Comparison of ENCODE assay signal across 1 cellular context in the genomic region with DNA sequence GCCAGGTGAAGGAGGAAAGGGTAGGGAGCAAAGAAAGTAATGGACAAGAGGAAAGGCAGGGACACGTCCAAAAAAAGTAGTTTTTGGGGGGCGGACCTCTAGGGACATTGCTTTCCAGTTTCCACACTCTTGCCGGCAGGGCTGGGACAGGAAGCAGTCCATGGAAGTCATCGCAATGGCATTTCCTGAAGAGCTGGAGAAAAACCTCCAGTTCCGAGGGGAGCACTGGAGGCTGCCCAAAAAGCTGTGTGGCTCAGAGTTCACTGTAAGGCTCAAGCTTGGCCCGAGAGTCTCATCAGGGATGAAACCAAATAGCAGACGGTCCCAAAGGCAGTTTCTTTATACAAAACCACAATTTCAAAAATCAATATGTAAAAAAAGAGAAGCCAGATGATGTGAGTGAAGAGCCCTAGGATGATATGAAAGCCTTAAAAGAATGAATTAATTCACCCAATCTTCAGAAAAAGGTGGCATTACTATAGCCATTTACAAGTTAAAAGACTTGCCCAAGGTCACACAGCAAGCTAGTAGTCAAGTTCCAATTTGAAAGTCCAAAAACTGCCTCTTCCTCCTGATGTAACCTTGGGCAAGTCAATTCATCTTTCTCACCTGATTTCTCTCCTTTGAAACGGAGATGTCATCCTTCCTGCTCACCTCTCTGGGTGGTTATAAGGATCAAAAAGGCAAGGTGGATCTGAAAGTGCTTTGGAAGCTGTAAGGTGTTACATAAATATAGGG.
TF ChIP-seq lines count a peak whose summit lies in the region.

No MANE protein-coding gene starts in this region.

TF ChIP-seq in HepG2, 621 proteins besides CTCF, POLR2A, EP300 and RAD21 (continued from another document and continues in another):
- TF ChIP-seq ATF1 (CRISPR knock-in tag; IDR thresholded peaks at IDR 0.05) (no peak), PPARG (CRISPR knock-in tag; conservative IDR thresholded peaks at IDR 0.05) (no peak; the same call in 1 of the 2 replicates), ETV5 (CRISPR knock-in tag; IDR thresholded peaks at IDR 0.05; ENCODE audit: borderline replicate concordance) (peak; percentile 97), AGO2 (optimal IDR thresholded peaks at IDR 0.05; ENCODE audit: low read depth, low read length) (peak; percentile 64), ZSCAN12 (CRISPR knock-in tag; IDR thresholded peaks at IDR 0.05) (no peak), ZMYM3 (CRISPR knock-in tag; IDR thresholded peaks at IDR 0.05) (peak; percentile 71; the same call in 1 of the 2 replicates), JUN (CRISPR knock-in tag; IDR thresholded peaks at IDR 0.05) (no peak), ZNF788 (CRISPR knock-in tag; IDR thresholded peaks at IDR 0.05; ENCODE audit: borderline replicate concordance) (peak; percentile 40; the same call in 1 of the 2 replicates), NKX3-1 (CRISPR knock-in tag; IDR thresholded peaks at IDR 0.05) (no peak), SP5 (CRISPR knock-in tag; IDR thresholded peaks at IDR 0.05; ENCODE audit: borderline replicate concordance, low read depth) (0 out of 2 replicates have a peak, but pooled peaks have one; percentile 13), ZSCAN29 (CRISPR knock-in tag; conservative IDR thresholded peaks at IDR 0.05) (peak; percentile 15; the same call in 1 of the 2 replicates), THAP11 (CRISPR knock-in tag; IDR thresholded peaks at IDR 0.05) (peak; percentile 20; the same call in 1 of the 2 replicates), ZNF431 (CRISPR knock-in tag; IDR thresholded peaks at IDR 0.05; ENCODE audit: borderline replicate concordance, low read depth) (0 out of 2 replicates have a peak, but pooled peaks have one; percentile 14), ELF4 (CRISPR knock-in tag; IDR thresholded peaks at IDR 0.05; ENCODE audit: borderline replicate concordance) (0 out of 2 replicates have a peak, but pooled peaks have one; percentile 30), ZNF136 (CRISPR knock-in tag; IDR thresholded peaks at IDR 0.05; ENCODE audit: low read depth) (no peak), HDAC1 (CRISPR knock-in tag; IDR thresholded peaks at IDR 0.05) (peak; percentile 46; the same call in 1 of the 2 replicates), POLR2G (IDR thresholded peaks at IDR 0.05; ENCODE audit: low read depth, low read length) (peak; percentile 53), KDM3A (CRISPR knock-in tag; IDR thresholded peaks at IDR 0.05; ENCODE audit: low read depth) (no peak), CREB1 (IDR thresholded peaks at IDR 0.05) (no peak), CREB1 (CRISPR knock-in tag; IDR thresholded peaks at IDR 0.05) (peak; percentile 33; the same call in 1 of the 2 replicates), ZC3H4 (CRISPR knock-in tag; IDR thresholded peaks at IDR 0.05; ENCODE audit: borderline replicate concordance) (peak; percentile 80; the same call in 1 of the 2 replicates), IRX3 (CRISPR knock-in tag; IDR thresholded peaks at IDR 0.05; ENCODE audit: borderline replicate concordance, low read depth) (no peak), GATAD2A (CRISPR knock-in tag; IDR thresholded peaks at IDR 0.05) (no peak; the same call in 1 of the 2 replicates), NRL (CRISPR knock-in tag; IDR thresholded peaks at IDR 0.05; ENCODE audit: borderline replicate concordance) (no peak), ZNF256 (CRISPR knock-in tag; conservative IDR thresholded peaks at IDR 0.05) (no peak), ZNF660 (CRISPR knock-in tag; IDR thresholded peaks at IDR 0.05; ENCODE audit: borderline replicate concordance, low read depth) (no peak), TAF15 (IDR thresholded peaks at IDR 0.05; ENCODE audit: low read depth, low read length, poor library complexity, severe bottlenecking) (no peak), ZNF235 (CRISPR knock-in tag; IDR thresholded peaks at IDR 0.05; ENCODE audit: borderline replicate concordance) (no peak), SMAD3 (CRISPR knock-in tag; IDR thresholded peaks at IDR 0.05) (no peak; the same call in none of the 2 replicates), ZBTB21 (CRISPR knock-in tag; IDR thresholded peaks at IDR 0.05) (no peak), ZNF557 (CRISPR knock-in tag; IDR thresholded peaks at IDR 0.05) (0 out of 2 replicates have a peak, but pooled peaks have one; percentile 16), RARA (CRISPR knock-in tag; IDR thresholded peaks at IDR 0.05) (0 out of 2 replicates have a peak, but pooled peaks have one; percentile 41), KAT2B (IDR thresholded peaks at IDR 0.05; ENCODE audit: borderline replicate concordance, low read depth, low read length) (no peak)
- TF ChIP-seq, protein P1, sequence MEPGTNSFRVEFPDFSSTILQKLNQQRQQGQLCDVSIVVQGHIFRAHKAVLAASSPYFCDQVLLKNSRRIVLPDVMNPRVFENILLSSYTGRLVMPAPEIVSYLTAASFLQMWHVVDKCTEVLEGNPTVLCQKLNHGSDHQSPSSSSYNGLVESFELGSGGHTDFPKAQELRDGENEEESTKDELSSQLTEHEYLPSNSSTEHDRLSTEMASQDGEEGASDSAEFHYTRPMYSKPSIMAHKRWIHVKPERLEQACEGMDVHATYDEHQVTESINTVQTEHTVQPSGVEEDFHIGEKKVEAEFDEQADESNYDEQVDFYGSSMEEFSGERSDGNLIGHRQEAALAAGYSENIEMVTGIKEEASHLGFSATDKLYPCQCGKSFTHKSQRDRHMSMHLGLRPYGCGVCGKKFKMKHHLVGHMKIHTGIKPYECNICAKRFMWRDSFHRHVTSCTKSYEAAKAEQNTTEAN (CRISPR knock-in tag; conservative IDR thresholded peaks at IDR 0.05) = 0 out of 2 replicates have a peak, but pooled peaks have one; percentile 39
- TF ChIP-seq, protein P2, sequence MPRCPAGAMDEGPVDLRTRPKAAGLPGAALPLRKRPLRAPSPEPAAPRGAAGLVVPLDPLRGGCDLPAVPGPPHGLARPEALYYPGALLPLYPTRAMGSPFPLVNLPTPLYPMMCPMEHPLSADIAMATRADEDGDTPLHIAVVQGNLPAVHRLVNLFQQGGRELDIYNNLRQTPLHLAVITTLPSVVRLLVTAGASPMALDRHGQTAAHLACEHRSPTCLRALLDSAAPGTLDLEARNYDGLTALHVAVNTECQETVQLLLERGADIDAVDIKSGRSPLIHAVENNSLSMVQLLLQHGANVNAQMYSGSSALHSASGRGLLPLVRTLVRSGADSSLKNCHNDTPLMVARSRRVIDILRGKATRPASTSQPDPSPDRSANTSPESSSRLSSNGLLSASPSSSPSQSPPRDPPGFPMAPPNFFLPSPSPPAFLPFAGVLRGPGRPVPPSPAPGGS (CRISPR knock-in tag; IDR thresholded peaks at IDR 0.05) = no peak
- TF ChIP-seq, protein P3, sequence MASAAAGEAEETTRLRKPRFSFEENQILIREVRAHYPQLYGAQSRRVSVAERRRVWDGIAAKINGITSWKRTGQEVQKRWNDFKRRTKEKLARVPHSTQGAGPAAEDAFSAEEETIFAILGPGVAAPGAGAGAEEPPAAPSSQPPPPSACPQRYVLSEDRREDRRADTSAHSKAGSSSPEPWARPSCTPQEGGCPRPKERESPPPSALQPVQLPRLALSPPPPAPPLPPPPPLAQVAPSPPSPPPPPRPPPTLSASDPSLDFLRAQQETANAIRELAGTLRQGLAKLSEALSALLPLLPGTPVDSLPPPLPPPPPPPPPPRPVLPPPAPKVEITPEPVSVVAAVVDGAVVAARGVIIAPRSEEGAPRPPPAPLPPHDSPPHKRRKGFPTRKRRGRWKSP (CRISPR knock-in tag; IDR thresholded peaks at IDR 0.05) = 0 out of 2 replicates have a peak, but pooled peaks have one; percentile 19
- TF ChIP-seq, protein P4, sequence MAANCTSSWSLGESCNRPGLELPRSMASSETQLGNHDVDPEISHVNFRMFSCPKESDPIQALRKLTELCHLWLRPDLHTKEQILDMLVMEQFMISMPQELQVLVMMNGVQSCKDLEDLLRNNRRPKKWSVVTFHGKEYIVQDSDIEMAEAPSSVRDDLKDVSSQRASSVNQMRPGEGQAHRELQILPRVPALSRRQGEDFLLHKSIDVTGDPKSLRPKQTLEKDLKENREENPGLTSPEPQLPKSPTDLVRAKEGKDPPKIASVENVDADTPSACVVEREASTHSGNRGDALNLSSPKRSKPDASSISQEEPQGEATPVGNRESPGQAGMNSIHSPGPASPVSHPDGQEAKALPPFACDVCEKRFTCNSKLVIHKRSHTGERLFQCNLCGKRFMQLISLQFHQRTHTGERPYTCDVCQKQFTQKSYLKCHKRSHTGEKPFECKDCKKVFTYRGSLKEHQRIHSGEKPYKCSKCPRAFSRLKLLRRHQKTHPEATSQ (CRISPR knock-in tag; IDR thresholded peaks at IDR 0.05; ENCODE audit: borderline replicate concordance) = no peak
- TF ChIP-seq, protein P5, sequence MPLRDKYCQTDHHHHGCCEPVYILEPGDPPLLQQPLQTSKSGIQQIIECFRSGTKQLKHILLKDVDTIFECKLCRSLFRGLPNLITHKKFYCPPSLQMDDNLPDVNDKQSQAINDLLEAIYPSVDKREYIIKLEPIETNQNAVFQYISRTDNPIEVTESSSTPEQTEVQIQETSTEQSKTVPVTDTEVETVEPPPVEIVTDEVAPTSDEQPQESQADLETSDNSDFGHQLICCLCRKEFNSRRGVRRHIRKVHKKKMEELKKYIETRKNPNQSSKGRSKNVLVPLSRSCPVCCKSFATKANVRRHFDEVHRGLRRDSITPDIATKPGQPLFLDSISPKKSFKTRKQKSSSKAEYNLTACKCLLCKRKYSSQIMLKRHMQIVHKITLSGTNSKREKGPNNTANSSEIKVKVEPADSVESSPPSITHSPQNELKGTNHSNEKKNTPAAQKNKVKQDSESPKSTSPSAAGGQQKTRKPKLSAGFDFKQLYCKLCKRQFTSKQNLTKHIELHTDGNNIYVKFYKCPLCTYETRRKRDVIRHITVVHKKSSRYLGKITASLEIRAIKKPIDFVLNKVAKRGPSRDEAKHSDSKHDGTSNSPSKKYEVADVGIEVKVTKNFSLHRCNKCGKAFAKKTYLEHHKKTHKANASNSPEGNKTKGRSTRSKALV (CRISPR knock-in tag; IDR thresholded peaks at IDR 0.05) = 0 out of 2 replicates have a peak, but pooled peaks have one; percentile 45
- TF ChIP-seq, protein P6, sequence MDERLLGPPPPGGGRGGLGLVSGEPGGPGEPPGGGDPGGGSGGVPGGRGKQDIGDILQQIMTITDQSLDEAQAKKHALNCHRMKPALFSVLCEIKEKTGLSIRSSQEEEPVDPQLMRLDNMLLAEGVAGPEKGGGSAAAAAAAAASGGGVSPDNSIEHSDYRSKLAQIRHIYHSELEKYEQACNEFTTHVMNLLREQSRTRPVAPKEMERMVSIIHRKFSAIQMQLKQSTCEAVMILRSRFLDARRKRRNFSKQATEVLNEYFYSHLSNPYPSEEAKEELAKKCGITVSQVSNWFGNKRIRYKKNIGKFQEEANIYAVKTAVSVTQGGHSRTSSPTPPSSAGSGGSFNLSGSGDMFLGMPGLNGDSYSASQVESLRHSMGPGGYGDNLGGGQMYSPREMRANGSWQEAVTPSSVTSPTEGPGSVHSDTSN (CRISPR knock-in tag; IDR thresholded peaks at IDR 0.05) = no peak
- TF ChIP-seq, protein P7, sequence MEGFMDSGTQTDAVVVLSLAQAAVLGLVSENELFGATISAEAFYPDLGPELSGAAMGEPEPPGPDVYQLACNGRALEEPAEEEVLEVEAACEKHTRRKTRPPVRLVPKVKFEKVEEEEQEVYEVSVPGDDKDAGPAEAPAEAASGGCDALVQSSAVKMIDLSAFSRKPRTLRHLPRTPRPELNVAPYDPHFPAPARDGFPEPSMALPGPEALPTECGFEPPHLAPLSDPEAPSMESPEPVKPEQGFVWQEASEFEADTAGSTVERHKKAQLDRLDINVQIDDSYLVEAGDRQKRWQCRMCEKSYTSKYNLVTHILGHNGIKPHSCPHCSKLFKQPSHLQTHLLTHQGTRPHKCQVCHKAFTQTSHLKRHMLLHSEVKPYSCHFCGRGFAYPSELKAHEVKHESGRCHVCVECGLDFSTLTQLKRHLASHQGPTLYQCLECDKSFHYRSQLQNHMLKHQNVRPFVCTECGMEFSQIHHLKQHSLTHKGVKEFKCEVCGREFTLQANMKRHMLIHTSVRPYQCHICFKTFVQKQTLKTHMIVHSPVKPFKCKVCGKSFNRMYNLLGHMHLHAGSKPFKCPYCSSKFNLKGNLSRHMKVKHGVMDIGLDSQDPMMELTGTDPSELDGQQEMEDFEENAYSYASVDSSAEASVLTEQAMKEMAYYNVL (CRISPR knock-in tag; IDR thresholded peaks at IDR 0.05; ENCODE audit: borderline replicate concordance) = no peak
- TF ChIP-seq, protein P8, sequence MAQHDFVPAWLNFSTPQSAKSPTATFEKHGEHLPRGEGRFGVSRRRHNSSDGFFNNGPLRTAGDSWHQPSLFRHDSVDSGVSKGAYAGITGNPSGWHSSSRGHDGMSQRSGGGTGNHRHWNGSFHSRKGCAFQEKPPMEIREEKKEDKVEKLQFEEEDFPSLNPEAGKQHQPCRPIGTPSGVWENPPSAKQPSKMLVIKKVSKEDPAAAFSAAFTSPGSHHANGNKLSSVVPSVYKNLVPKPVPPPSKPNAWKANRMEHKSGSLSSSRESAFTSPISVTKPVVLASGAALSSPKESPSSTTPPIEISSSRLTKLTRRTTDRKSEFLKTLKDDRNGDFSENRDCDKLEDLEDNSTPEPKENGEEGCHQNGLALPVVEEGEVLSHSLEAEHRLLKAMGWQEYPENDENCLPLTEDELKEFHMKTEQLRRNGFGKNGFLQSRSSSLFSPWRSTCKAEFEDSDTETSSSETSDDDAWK (CRISPR knock-in tag; IDR thresholded peaks at IDR 0.05) = no peak
- TF ChIP-seq, protein P9, sequence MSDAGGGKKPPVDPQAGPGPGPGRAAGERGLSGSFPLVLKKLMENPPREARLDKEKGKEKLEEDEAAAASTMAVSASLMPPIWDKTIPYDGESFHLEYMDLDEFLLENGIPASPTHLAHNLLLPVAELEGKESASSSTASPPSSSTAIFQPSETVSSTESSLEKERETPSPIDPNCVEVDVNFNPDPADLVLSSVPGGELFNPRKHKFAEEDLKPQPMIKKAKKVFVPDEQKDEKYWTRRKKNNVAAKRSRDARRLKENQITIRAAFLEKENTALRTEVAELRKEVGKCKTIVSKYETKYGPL (CRISPR knock-in tag; IDR thresholded peaks at IDR 0.05) = no peak
- TF ChIP-seq, protein P10, sequence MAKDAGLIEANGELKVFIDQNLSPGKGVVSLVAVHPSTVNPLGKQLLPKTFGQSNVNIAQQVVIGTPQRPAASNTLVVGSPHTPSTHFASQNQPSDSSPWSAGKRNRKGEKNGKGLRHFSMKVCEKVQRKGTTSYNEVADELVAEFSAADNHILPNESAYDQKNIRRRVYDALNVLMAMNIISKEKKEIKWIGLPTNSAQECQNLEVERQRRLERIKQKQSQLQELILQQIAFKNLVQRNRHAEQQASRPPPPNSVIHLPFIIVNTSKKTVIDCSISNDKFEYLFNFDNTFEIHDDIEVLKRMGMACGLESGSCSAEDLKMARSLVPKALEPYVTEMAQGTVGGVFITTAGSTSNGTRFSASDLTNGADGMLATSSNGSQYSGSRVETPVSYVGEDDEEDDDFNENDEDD (CRISPR knock-in tag; IDR thresholded peaks at IDR 0.05; ENCODE audit: borderline replicate concordance) = no peak
- TF ChIP-seq, protein P11, sequence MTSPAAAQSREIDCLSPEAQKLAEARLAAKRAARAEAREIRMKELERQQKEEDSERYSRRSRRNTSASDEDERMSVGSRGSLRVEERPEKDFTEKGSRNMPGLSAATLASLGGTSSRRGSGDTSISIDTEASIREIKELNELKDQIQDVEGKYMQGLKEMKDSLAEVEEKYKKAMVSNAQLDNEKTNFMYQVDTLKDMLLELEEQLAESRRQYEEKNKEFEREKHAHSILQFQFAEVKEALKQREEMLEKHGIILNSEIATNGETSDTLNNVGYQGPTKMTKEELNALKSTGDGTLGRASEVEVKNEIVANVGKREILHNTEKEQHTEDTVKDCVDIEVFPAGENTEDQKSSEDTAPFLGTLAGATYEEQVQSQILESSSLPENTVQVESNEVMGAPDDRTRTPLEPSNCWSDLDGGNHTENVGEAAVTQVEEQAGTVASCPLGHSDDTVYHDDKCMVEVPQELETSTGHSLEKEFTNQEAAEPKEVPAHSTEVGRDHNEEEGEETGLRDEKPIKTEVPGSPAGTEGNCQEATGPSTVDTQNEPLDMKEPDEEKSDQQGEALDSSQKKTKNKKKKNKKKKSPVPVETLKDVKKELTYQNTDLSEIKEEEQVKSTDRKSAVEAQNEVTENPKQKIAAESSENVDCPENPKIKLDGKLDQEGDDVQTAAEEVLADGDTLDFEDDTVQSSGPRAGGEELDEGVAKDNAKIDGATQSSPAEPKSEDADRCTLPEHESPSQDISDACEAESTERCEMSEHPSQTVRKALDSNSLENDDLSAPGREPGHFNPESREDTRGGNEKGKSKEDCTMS (CRISPR knock-in tag; conservative IDR thresholded peaks at IDR 0.05) = no peak
